17 cellular contexts compared by ENCODE assay signal in the genomic region with DNA sequence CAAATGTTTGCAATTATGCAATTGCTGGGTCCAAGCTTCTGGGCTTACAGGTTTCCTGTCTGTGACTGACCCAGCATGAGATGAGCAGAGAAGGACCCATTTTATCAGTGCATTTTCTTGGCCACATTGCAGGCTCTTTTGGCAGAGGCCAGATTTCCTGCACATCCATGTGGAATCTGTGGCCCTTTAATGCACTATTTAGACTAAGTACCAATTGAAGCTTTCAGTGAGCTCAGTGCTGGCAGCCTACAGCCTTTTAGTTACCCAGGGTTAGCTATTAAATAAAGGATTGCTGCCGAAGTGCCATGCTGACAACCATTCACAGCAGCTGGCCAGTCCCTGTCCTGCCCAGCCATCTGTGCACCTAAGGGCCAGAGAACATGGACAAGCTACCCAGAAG.
DNase-seq lines count a peak whose midpoint lies in the region; ATAC-seq, FAIRE-seq and TF ChIP-seq lines count a peak whose summit lies in the region.
"Had no signal": no experiment of that assay in that cellular context is flagged by ENCODE, and none has a peak within 500 bp of the region (broad histone marks: within the 10 kb centered on the region; RNA-seq: fewer than 3 reads in every experiment).

No MANE protein-coding gene starts in this region.

- H3K36me3 ChIP-seq in MG63 = no peaks in the 10 kb centered on the region

- H3K9me3 ChIP-seq in MG63 = no peaks in the 10 kb centered on the region; the same call in 1 of the 2 replicates

- no peak overlapping the region for H3K4me3 ChIP-seq in MG63
- H3K4me3 ChIP-seq: K562 had no signal

- TF ChIP-seq CTCF in GM20000 (IDR thresholded peaks at IDR 0.05; ENCODE audit: extremely low read depth, missing control alignments) = no peak

- FAIRE-seq in urothelium cell line (lab: Jason Lieb, UNC) = peak; percentile 83
- FAIRE-seq: G401.6, GM12891, K562 had no signal

- ATAC-seq in HG03196 (IDR thresholded peaks at IDR 0.05; ENCODE audit: unreplicated experiment) = no peak
- ATAC-seq: K562 had no signal

- H3K27me3 ChIP-seq in MG63 = no peaks in the 10 kb centered on the region

- DNase-seq in AG08395 (ENCODE audit: low spot score) (peak; percentile 9), MG63 (peak; percentile 79), cerebellar cortex (ENCODE audit: low spot score) (peak; percentile 29), urothelium cell line (ENCODE audit: low spot score) (peak; percentile 11), GM20000 (ENCODE audit: low spot score) (no peak), NCI-H187 (lab: John Stamatoyannopoulos, UW) (no peak)
- DNase-seq: 8988T; C1 segment of cervical spinal cord; Calu3; CD4-positive, alpha-beta T cell; DMS79; GOT3; H9 had no signal

Comparison
In these comparisons a context has a peak if more than half of its experiments do, and no peak if none do; other contexts are left out.
1. DNase-seq: peak in AG08395 (single experiment), MG63 (single experiment), cerebellar cortex (single experiment) and urothelium cell line (single experiment); none in GM20000 (single experiment) and NCI-H187 (0 of 2).